8 cellular contexts compared by ENCODE assay signal in genomic region chr1:212284744-212285684, GRCh38. TPM values are rescaled to one million over a fixed set of nuclear protein-coding genes. Genes with fewer than 3 reads are reported as not detected.
DNase-seq lines count a peak whose midpoint lies in the region; TF ChIP-seq lines count a peak whose summit lies in the region.

TSS of gene PPP2R5A (plus strand) at chr1:212285410. CDS start at chr1:212286111, 701 bp downstream.

- H3K4me3 Mint-ChIP-seq in H9 (peak within 1 kb of the TSS; percentile 87 to 94), neural crest cell (peak within 1 kb of the TSS; percentile 100)

- in situ Hi-C loops in G401 (cut with HindIII; ENCODE audit: low sequenced_read_pairs): no loop called here

- H3K18ac ChIP-seq in H9 (ENCODE audit: insufficient read length, low read depth, low read length): peak within 1 kb of the TSS; percentile 82

- H3K27me3 Mint-ChIP-seq in H9 (ENCODE audit: low read depth) (no peaks in the 10 kb centered on the region), neural crest cell (ENCODE audit: low read depth) (peaks cover 3% of the 10 kb centered on the region)

- no peak within 1 kb of the TSS for H4K91ac ChIP-seq in H9 (ENCODE audit: insufficient read length, low read depth, low read length)

- H4K5ac ChIP-seq in H9 (ENCODE audit: insufficient read length, low read depth, low read length): no peak within 1 kb of the TSS

- H3K9me3 Mint-ChIP-seq in H9 (peaks cover 3% of the 10 kb centered on the region in 2 experiments; a peak in 2 of 5 replicates), neural crest cell (no peaks in the 10 kb centered on the region)

- H2AK5ac ChIP-seq in H9 (ENCODE audit: insufficient read length, low read length): no peak within 1 kb of the TSS

- no peaks in the 10 kb centered on the region for H3K36me3 ChIP-seq in MG63

- H3K23me2 ChIP-seq in H9 (ENCODE audit: insufficient read length, low read depth, low read length, poor library complexity, severe bottlenecking): peaks cover 14% of the 10 kb centered on the region

- TF ChIP-seq CTCF in H9 (conservative IDR thresholded peaks at IDR 0.05) (peak; percentile 59; the same call in 2 of the 3 replicates), fibroblast of villous mesenchyme (IDR thresholded peaks at IDR 0.05; ENCODE audit: insufficient read depth, low read depth, low read length) (peak; percentile 5), neural crest cell (conservative IDR thresholded peaks at IDR 0.05) (peak; percentile 47)

- H3K27ac ChIP-seq in H9 (ENCODE audit: insufficient read length, low read depth, low read length): no peak within 1 kb of the TSS

- H3K79me1 ChIP-seq in H9 (ENCODE audit: insufficient read depth, low read depth, low read length, poor library complexity, severe bottlenecking): no peaks in the 10 kb centered on the region

- peak within 1 kb of the TSS; percentile 81 for H3K4me2 ChIP-seq in H9 (ENCODE audit: insufficient read depth, insufficient read length, low read length)

- H3K4me3 ChIP-seq in MG63: peak within 1 kb of the TSS; percentile 91
- H3K4me3 ChIP-seq in fibroblast of villous mesenchyme (ENCODE audit: low read depth, low read length): peak within 1 kb of the TSS; percentile 97

- H3K27me3 ChIP-seq in H9 (ENCODE audit: insufficient read depth, low read length) (no peaks in the 10 kb centered on the region), MG63 (no peaks in the 10 kb centered on the region)

- peaks cover 4% of the 10 kb centered on the region; the same call in 1 of the 2 replicates for H3K79me2 ChIP-seq in H9 (ENCODE audit: insufficient read depth, low read length)

- H3K36me3 Mint-ChIP-seq in H9 (ENCODE audit: insufficient read depth in 1 of 3, low read depth in 3 of 3) (no peaks in the 10 kb centered on the region; a peak in 1 of 7 replicates), neural crest cell (ENCODE audit: low read depth) (no peaks in the 10 kb centered on the region)

- peak within 1 kb of the TSS; percentile 79 for H2AFZ ChIP-seq in H9 (ENCODE audit: low read length)

- H3K9ac ChIP-seq in H9 (ENCODE audit: extremely low read depth, insufficient read length, low read length): peak within 1 kb of the TSS; percentile 70

- H4K20me1 ChIP-seq in H9 (ENCODE audit: control insufficient read depth, insufficient read depth, insufficient read length): no peaks in the 10 kb centered on the region

- H3K9me3 ChIP-seq in H9 (ENCODE audit: control insufficient read depth, low read depth, low read length): no peaks in the 10 kb centered on the region
- peaks cover 5% of the 10 kb centered on the region; the same call in 1 of the 2 replicates for H3K9me3 ChIP-seq in MG63

- no peak within 1 kb of the TSS for H2BK120ac ChIP-seq in H9 (ENCODE audit: low read depth, low read length, poor library complexity, severe bottlenecking)

- H3K4me1 ChIP-seq in H9 (ENCODE audit: insufficient read depth, low read length): no peaks in the 10 kb centered on the region; the same call in 1 of the 2 replicates

- no peak within 1 kb of the TSS for H3K4ac ChIP-seq in H9 (ENCODE audit: low read depth, low read length)

- no peak within 1 kb of the TSS for H3K23ac ChIP-seq in H9 (ENCODE audit: insufficient read length, low read depth, low read length)

- DNase-seq in G401 (ENCODE audit: low spot score) (peak; percentile 99), H9 (peak; percentile 99), MG63 (peak; percentile 99), SIG-M5 (lab: John Stamatoyannopoulos, UW) (peak; percentile 99), activated gamma-delta T cell treated with Interleukin-2 at 50 U/mL for 16 hours (peak; percentile 98), fibroblast of villous mesenchyme (ENCODE audit: low read depth) (peak; percentile 100), neural crest cell (ENCODE audit: low read depth, low spot score) (peak; percentile 92), stromal cell of bone marrow (ENCODE audit: low read depth) (peak; percentile 97)

- peak within 1 kb of the TSS; percentile 90 for H3K14ac ChIP-seq in H9 (ENCODE audit: insufficient read depth, low read length)

- no peak within 1 kb of the TSS for H2BK20ac ChIP-seq in H9 (ENCODE audit: low read depth, low read length, poor library complexity, severe bottlenecking)

- H3K4me1 Mint-ChIP-seq in H9 (peaks cover 27 to 29% of the 10 kb centered on the region in 2 experiments), neural crest cell (peaks cover 26% of the 10 kb centered on the region)

- H3K56ac ChIP-seq in H9 (ENCODE audit: insufficient read length, low read depth, low read length): no peak within 1 kb of the TSS

- no peak within 1 kb of the TSS for H2BK5ac ChIP-seq in H9 (ENCODE audit: insufficient read length, low read length)

- no peak within 1 kb of the TSS for H2BK12ac ChIP-seq in H9 (ENCODE audit: insufficient read length, low read depth, low read length)

- H2BK15ac ChIP-seq in H9 (ENCODE audit: low read depth, low read length): no peak within 1 kb of the TSS

- peak within 1 kb of the TSS; percentile 89 to 99 (median 98); a peak in 6 of 7 replicates for H3K27ac Mint-ChIP-seq in H9
- H3K27ac Mint-ChIP-seq in neural crest cell (ENCODE audit: unreplicated experiment): peak within 1 kb of the TSS; percentile 94

- H4K8ac ChIP-seq in H9 (replicated peaks; ENCODE audit: insufficient read length, low read depth, low read length): no peak within 1 kb of the TSS

- H3T11ph ChIP-seq in H9 (ENCODE audit: low read length): no peak within 1 kb of the TSS

- no CpG with 5 or more reads among the region's 92 CpGs for WGBS in H9 (ENCODE audit: extremely low coverage, insufficient read length, low lambda C conversion rate)

RNA-seq across cellular contexts. Expression of gene PPP2R5A, which starts in this region (rescaled TPM):
- 62.5 and 90.2 TPM in 2 replicates for total RNA-seq in G401 (2014; rRNA removed; shearing (Covaris generic))
- total RNA-seq in H9 (2021) (22.0 and 22.2 TPM in 2 replicates), fibroblast of villous mesenchyme (21.9 and 29.4 TPM in 2 replicates), neural crest cell (11.9 and 13.0 TPM in 2 replicates)
- total RNA-seq in MG63 (2014; rRNA removed; shearing (Covaris generic); ENCODE audit: low replicate concordance): 23.6 and 40.7 TPM in 2 replicates

Comparison
In these comparisons a context has a peak if more than half of its experiments do, and no peak if none do; other contexts are left out.
1. CTCF ChIP-seq: peak in every context shown above with its lines; median percentile 59 in H9; 47 in neural crest cell; 5 in fibroblast of villous mesenchyme.